In genomic region chr13:29568731-29569130, GRCh38 we compare ENCODE assay signal across 24 cellular contexts. TPM values are rescaled to one million over a fixed set of nuclear protein-coding genes. Genes with fewer than 3 reads are reported as not detected.
DNase-seq lines count a peak whose midpoint lies in the region; ATAC-seq and TF ChIP-seq lines count a peak whose summit lies in the region.
"Had no signal": no experiment of that assay in that cellular context is flagged by ENCODE, and none has a peak within 500 bp of the region (broad histone marks: within the 10 kb centered on the region; RNA-seq: fewer than 3 reads in every experiment).

No MANE protein-coding gene starts in this region.

- no peak overlapping the region for H3K23ac ChIP-seq in trophoblast cell (ENCODE audit: low read length)

- TF ChIP-seq CTCF in VCaP (conservative IDR thresholded peaks at IDR 0.05) = no peak
- no peak for TF ChIP-seq CTCF in epithelial cell of esophagus (IDR thresholded peaks at IDR 0.05; ENCODE audit: insufficient read depth, low read depth, low read length, missing control alignments)

- no peaks in the 10 kb centered on the region for H3K79me1 ChIP-seq in trophoblast cell (ENCODE audit: low read length)

- no peak overlapping the region for H2BK5ac ChIP-seq in trophoblast cell (ENCODE audit: low read depth, low read length, poor library complexity)

- no peak overlapping the region for H4K12ac ChIP-seq in trophoblast cell (ENCODE audit: low read depth, low read length)

- H4K91ac ChIP-seq in trophoblast cell (ENCODE audit: low read depth, low read length) = peak overlapping the region; percentile 16

- H3K14ac ChIP-seq in trophoblast cell (ENCODE audit: low read length) = peak overlapping the region; percentile 43

- H3K4me2 ChIP-seq in trophoblast cell (ENCODE audit: low read length) = no peak overlapping the region

- H4K8ac ChIP-seq in trophoblast cell (ENCODE audit: low read depth, low read length) = no peak overlapping the region

- DNase-seq in NCI-H510A treated with DMSO at 0.1 percent for 48 hours (lab: John Stamatoyannopoulos, UW) (peak; percentile 21), NCI-H510A (lab: John Stamatoyannopoulos, UW) (no peak), epithelial cell of esophagus (ENCODE audit: low read depth) (peak; percentile 71), trophoblast cell (peak; percentile 74 to 88)
- DNase-seq: activated gamma-delta T cell; activated naive CD8-positive, alpha-beta T cell treated with anti-CD3 and anti-CD28 coated beads, Interleukin-2, amount 10 ng/mL, durations not matched to agents 7 days and 5 days; activated T-cell treated with anti-CD3 and anti-CD28 coated beads, Interleukin-2, amount 50 U/mL, for 24 hours; CD4-positive, alpha-beta T cell; GOT3; MV-4-11; NCI-H146; NCI-H2107; NCI-H446 treated with DMSO at 0.1 percent for 48 hours; right cardiac atrium; RPMI8226; stimulated activated CD4-positive, alpha-beta T cell treated with anti-CD3 and anti-CD28 coated beads, Interleukin-1b, Interleukin-23, amount 100 ng/mL, for 48 hours; stimulated activated naive CD8-positive, alpha-beta T cell treated with anti-CD3 and anti-CD28 coated beads, Interleukin-15, Interleukin-2, amounts not matched to agents 100 U/mL and 50 U/mL, for 24 hours; testis had no signal

- no peaks in the 10 kb centered on the region for H3K9me3 ChIP-seq in trophoblast cell (ENCODE audit: insufficient read depth, low read depth, low read length)
- H3K9me3 ChIP-seq: testis had no signal

- no peak overlapping the region for H2BK12ac ChIP-seq in trophoblast cell (ENCODE audit: low read length)

- no peak overlapping the region for H3K18ac ChIP-seq in trophoblast cell (ENCODE audit: low read length)

- H3K9ac ChIP-seq in trophoblast cell (ENCODE audit: low read length) = no peak overlapping the region

- H3K4me3 ChIP-seq in epithelial cell of esophagus (ENCODE audit: low read length) (no peak overlapping the region), trophoblast cell (ENCODE audit: low read depth, low read length) (no peak overlapping the region)
- H3K4me3 ChIP-seq: testis had no signal

- H3K4ac ChIP-seq in trophoblast cell (ENCODE audit: low read depth, low read length) = peak overlapping the region; percentile 16

- H3K36me3 ChIP-seq in trophoblast cell (ENCODE audit: control insufficient read depth in 1 of 2, insufficient read depth in 2 of 2, low read length in 2 of 2) = peaks cover 2 to 4% of the 10 kb centered on the region in 2 experiments

- H3K27ac ChIP-seq in VCaP (peak overlapping the region; percentile 89), trophoblast cell (ENCODE audit: low read depth, low read length) (no peak overlapping the region)
- H3K27ac ChIP-seq: HL-60, testis had no signal

- no peaks in the 10 kb centered on the region for H3K27me3 ChIP-seq in trophoblast cell (ENCODE audit: insufficient read depth, low read length)
- H3K27me3 ChIP-seq: testis had no signal

- ATAC-seq in HG02885 (IDR thresholded peaks at IDR 0.05; ENCODE audit: poor library complexity, unreplicated experiment) (no peak), HG03521 (IDR thresholded peaks at IDR 0.05; ENCODE audit: unreplicated experiment) (no peak), GM19324 (IDR thresholded peaks at IDR 0.05; ENCODE audit: low FRiP score, unreplicated experiment) (no peak)
- ATAC-seq: left lobe of liver; right cardiac atrium; stimulated activated naive CD8-positive, alpha-beta T cell treated with anti-CD3 and anti-CD28 coated beads, Interleukin-15, Interleukin-2, amounts not matched to agents 100 U/mL and 50 U/mL, for 24 hours had no signal

- peaks cover 9 to 15% of the 10 kb centered on the region in 2 experiments for H3K4me1 ChIP-seq in trophoblast cell (ENCODE audit: control insufficient read depth in 1 of 2, insufficient read depth in 2 of 2, low read length in 2 of 2)

- peaks cover 11% of the 10 kb centered on the region for H3K79me2 ChIP-seq in trophoblast cell (ENCODE audit: control insufficient read depth, insufficient read depth, low read length, poor library complexity)

- no CpG with 5 or more reads among the region's 9 CpGs for WGBS in trophoblast cell (ENCODE audit: extremely low coverage, insufficient coverage, insufficient read length)

- no peak overlapping the region for H2AFZ ChIP-seq in trophoblast cell (ENCODE audit: insufficient read depth, low read length, poor library complexity)

- no peak overlapping the region for H2BK120ac ChIP-seq in trophoblast cell (ENCODE audit: insufficient read depth, low read length, poor library complexity)

- H2AK5ac ChIP-seq in trophoblast cell (ENCODE audit: low read length) = no peak overlapping the region

RNA-seq across cellular contexts. Expression of gene SLC7A1, which starts 26.8 kb away (rescaled TPM):
- polyA plus RNA-seq in trophoblast cell (2013) = 42.5 and 45.6 TPM in 2 replicates
